8 cellular contexts compared by ENCODE assay signal in the genomic region with DNA sequence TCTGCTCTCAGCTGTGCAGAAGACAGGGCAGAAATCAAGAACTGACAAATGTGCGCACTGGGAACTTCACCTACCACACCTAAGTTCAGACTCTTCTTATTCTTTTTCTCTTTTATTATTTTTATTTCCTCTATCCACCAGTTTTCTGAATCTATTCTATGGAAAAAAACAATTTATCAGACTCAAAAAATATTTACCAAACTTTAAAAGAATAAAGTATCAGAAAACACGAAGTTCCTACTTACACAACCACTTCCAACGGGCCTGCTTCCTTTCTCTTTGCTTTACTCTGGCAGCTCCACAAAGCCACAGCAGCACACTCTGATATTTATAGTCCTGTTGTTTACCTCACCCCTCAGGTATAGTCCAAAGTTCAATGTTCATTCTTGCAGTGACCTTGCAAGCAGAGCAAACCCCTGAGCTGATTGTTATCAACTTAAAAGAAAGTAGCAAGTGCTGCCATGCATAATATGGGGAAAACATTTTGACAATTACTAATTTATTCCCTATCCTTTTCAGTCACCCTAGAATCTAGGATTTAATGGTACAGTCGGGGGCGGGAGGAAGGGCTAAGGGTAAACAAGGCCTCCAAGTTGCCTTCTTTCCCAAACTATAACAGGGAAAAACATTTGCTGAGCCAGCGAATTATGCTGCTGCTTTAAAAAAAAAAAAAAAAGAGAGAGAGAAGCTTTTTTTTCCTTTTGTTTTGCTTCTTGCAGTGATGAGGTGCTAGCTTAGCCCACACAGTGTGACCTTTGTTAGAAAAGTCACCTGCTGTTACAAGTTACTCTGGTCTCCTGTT. TPM values are rescaled to one million over a fixed set of nuclear protein-coding genes. Genes with fewer than 3 reads are reported as not detected.
DNase-seq lines count a peak whose midpoint lies in the region; ATAC-seq, FAIRE-seq and TF ChIP-seq lines count a peak whose summit lies in the region.

A gene with protein sequence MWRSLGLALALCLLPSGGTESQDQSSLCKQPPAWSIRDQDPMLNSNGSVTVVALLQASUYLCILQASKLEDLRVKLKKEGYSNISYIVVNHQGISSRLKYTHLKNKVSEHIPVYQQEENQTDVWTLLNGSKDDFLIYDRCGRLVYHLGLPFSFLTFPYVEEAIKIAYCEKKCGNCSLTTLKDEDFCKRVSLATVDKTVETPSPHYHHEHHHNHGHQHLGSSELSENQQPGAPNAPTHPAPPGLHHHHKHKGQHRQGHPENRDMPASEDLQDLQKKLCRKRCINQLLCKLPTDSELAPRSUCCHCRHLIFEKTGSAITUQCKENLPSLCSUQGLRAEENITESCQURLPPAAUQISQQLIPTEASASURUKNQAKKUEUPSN (minus strand): TSS at position 302 of the 802 bp plus-strand sequence. CDS start 3,539 bp downstream, outside the sequence.

- H4K5ac ChIP-seq in H1 (ENCODE audit: insufficient read length, low read depth, low read length), result peak within 1 kb of the TSS; percentile 74

- H3K9ac ChIP-seq in H1 (replicated peaks in 1 of 4; ENCODE audit: extremely low read depth in 1 of 4, low read depth in 3 of 4, low read length in 3 of 4), result peak within 1 kb of the TSS in 2 of 4 experiments; percentile 56 to 58; a peak in 1 of 7 replicates

- H3K4me1 ChIP-seq in CD8-positive, alpha-beta memory T cell (ENCODE audit: insufficient read depth, low read length), result no peaks in the 10 kb centered on the region
- H3K4me1 ChIP-seq in H1 (replicated peaks in 1 of 4; ENCODE audit: control insufficient read depth in 3 of 4, insufficient read depth in 4 of 4, low read length in 3 of 4) (peaks cover 7 to 13% (median 10%) of the 10 kb centered on the region in 4 experiments; a peak in 5 of 7 replicates), tibial nerve (peaks cover 0 to 40% (median 10%) of the 10 kb centered on the region in 4 donors)

- no peak within 1 kb of the TSS for H2BK5ac ChIP-seq in H1 (ENCODE audit: low read depth, low read length)

- intact Hi-C loops in lower leg skin (cut with DNase I; ENCODE audit: low total_unique reads), result no loop called here

- no peak within 1 kb of the TSS for H3K4me3 ChIP-seq in CD8-positive, alpha-beta memory T cell (ENCODE audit: low read length)
- H3K4me3 ChIP-seq in H1 (ENCODE audit: extremely low read depth in 1 of 4, insufficient read depth in 2 of 4, low read depth in 3 of 4, low read length in 4 of 4), result peak within 1 kb of the TSS; percentile 19 to 53 (median 28); a peak in 6 of 8 replicates
- peak within 1 kb of the TSS; percentile 53 for H3K4me3 ChIP-seq in lower leg skin (ENCODE audit: low read depth, poor library complexity, severe bottlenecking)
- H3K4me3 ChIP-seq in tibial nerve, result peak within 1 kb of the TSS; percentile 43 to 62 (median 55)

- no peaks in the 10 kb centered on the region for H3K36me3 Mint-ChIP-seq in CD8-positive, alpha-beta memory T cell
- no peaks in the 10 kb centered on the region for H3K36me3 Mint-ChIP-seq in stimulated activated naive B cell treated with anti-CD40 and anti-IgM and Interleukin-4, amounts not matched to agents 10 μg/mL and 1 μg/mL and 100 μg/mL, for 72 hours

- no peaks in the 10 kb centered on the region for H3K4me1 Mint-ChIP-seq in CD8-positive, alpha-beta memory T cell
- H3K4me1 Mint-ChIP-seq in stimulated activated naive B cell treated with anti-CD40 and anti-IgM and Interleukin-4, amounts not matched to agents 10 μg/mL and 1 μg/mL and 100 μg/mL, for 72 hours, result peaks cover 0 to 9% of the 10 kb centered on the region in 2 donors

- CTCF ChIA-PET in CD8-positive, alpha-beta memory T cell (lab: Charles Lee), result no interaction called here
- CTCF ChIA-PET in H1 (lab: Charles Lee; ENCODE audit: partially characterized antibody), result interaction anchor here (0.6 kb wide), 1 partner anchor 155 kb away, joined by 3 read pairs; no protein-coding TSS in a partner anchor

- H2BK20ac ChIP-seq in H1 (ENCODE audit: low read length), result no peak within 1 kb of the TSS

- no peaks in the 10 kb centered on the region for H4K20me1 ChIP-seq in H1 (replicated peaks in 1 of 2; ENCODE audit: control insufficient read depth in 1 of 2, insufficient read depth in 2 of 2, low read length in 2 of 2)

- ATAC-seq in stimulated activated naive B cell treated with anti-CD40 and anti-IgM and Interleukin-4, amounts not matched to agents 10 μg/mL and 1 μg/mL and 100 μg/mL, for 72 hours (replicated peaks), result no peak
- ATAC-seq in stimulated activated naive CD8-positive, alpha-beta T cell treated with anti-CD3 and anti-CD28 coated beads, Interleukin-15, Interleukin-2, amounts not matched to agents 100 U/mL and 50 U/mL, for 24 hours, result no peak

- H3K27me3 ChIP-seq in CD8-positive, alpha-beta memory T cell (ENCODE audit: insufficient read depth, low read length, poor library complexity, severe bottlenecking), result no peaks in the 10 kb centered on the region
- no peaks in the 10 kb centered on the region for H3K27me3 ChIP-seq in H1 (replicated peaks in 1 of 4; ENCODE audit: control insufficient read depth in 3 of 4, extremely low read depth in 1 of 4, insufficient read depth in 3 of 4, low read length in 3 of 4)
- H3K27me3 ChIP-seq in tibial nerve, result no peaks in the 10 kb centered on the region

- H2BK120ac ChIP-seq in H1 (replicated peaks; ENCODE audit: low read depth, low read length), result no peak within 1 kb of the TSS

- no peaks in the 10 kb centered on the region for H3K27me3 Mint-ChIP-seq in CD8-positive, alpha-beta memory T cell
- H3K27me3 Mint-ChIP-seq in stimulated activated naive B cell treated with anti-CD40 and anti-IgM and Interleukin-4, amounts not matched to agents 10 μg/mL and 1 μg/mL and 100 μg/mL, for 72 hours, result no peaks in the 10 kb centered on the region

- no peak within 1 kb of the TSS for H2BK12ac ChIP-seq in H1 (ENCODE audit: low read depth, low read length)

- TF ChIP-seq POLR2A in H1 (IDR thresholded peaks at IDR 0.05; ENCODE audit: control extremely low read depth in 1 of 2, low read depth in 2 of 2, low read length in 2 of 2) (peak in 1 of 2 experiments; percentile 84; a peak in 2 of 3 replicates), lower leg skin (IDR thresholded peaks at IDR 0.05) (peak in 1 of 2 donors; percentile 86), tibial nerve (IDR thresholded peaks at IDR 0.05) (peak; percentile 62 to 81)

- peak in 1 of 2 experiments; percentile 84; a peak in 1 of 3 replicates for TF ChIP-seq EP300 in H1 (IDR thresholded peaks at IDR 0.05; ENCODE audit: borderline replicate concordance in 1 of 2, low read depth in 2 of 2, low read length in 2 of 2)
- TF ChIP-seq EP300 in tibial nerve (IDR thresholded peaks at IDR 0.05), result peak; percentile 45 to 98

- no peak for DNase-seq in CD8-positive, alpha-beta memory T cell
- DNase-seq in NCI-H2107 (lab: John Stamatoyannopoulos, UW), result peak; percentile 61
- DNase-seq in H1 (ENCODE audit: low read depth in 1 of 2, low spot score in 2 of 2), result peak in 1 of 2 experiments; percentile 9
- peak; percentile 85 to 91 for DNase-seq in lower leg skin (ENCODE audit: low spot score in 2 of 2)
- peak; percentile 58 to 84 for DNase-seq in tibial nerve (ENCODE audit: low spot score in 2 of 2)
- DNase-seq in stimulated activated naive B cell treated with anti-CD40 and anti-IgM and Interleukin-4, amounts not matched to agents 10 μg/mL and 1 μg/mL and 100 μg/mL, for 72 hours, result no peak
- DNase-seq in stimulated activated naive CD8-positive, alpha-beta T cell treated with anti-CD3 and anti-CD28 coated beads, Interleukin-15, Interleukin-2, amounts not matched to agents 100 U/mL and 50 U/mL, for 24 hours, result no peak
- DNase-seq in EL, result no peak

- POLR2A ChIA-PET in CD8-positive, alpha-beta memory T cell (lab: Charles Lee), result no interaction called here
- POLR2A ChIA-PET in H1 (lab: Charles Lee; ENCODE audit: partially characterized antibody), result no interaction called here

- no peak within 1 kb of the TSS for H2BK15ac ChIP-seq in H1 (ENCODE audit: low read length)

- peak within 1 kb of the TSS; percentile 58 to 78 for H3K4me2 ChIP-seq in H1 (ENCODE audit: insufficient read depth in 1 of 2, low read depth in 2 of 2, low read length in 2 of 2)

- H3K14ac ChIP-seq in H1 (ENCODE audit: insufficient read length), result no peak within 1 kb of the TSS

- TF ChIP-seq CTCF in H1 (IDR thresholded peaks at IDR 0.05; ENCODE audit: control extremely low read depth in 1 of 3, insufficient read depth in 1 of 3, low read depth in 1 of 3, low read length in 3 of 3) (no peak), lower leg skin (IDR thresholded peaks at IDR 0.05) (no peak), tibial nerve (IDR thresholded peaks at IDR 0.05) (peak in 1 of 5 experiments; percentile 10)

- no peak for TF ChIP-seq RAD21 in H1 (IDR thresholded peaks at IDR 0.05 in 1 of 2, conservative IDR thresholded peaks at IDR 0.05 in 1 of 2; ENCODE audit: low read depth in 2 of 2, low read length in 2 of 2)

- no peak within 1 kb of the TSS for H3K56ac ChIP-seq in H1 (replicated peaks; ENCODE audit: insufficient read length, low read depth, low read length)

- no peak within 1 kb of the TSS for H2AK5ac ChIP-seq in H1 (ENCODE audit: low read depth, low read length)

- 27% methylated on average over 5 of the region's 6 CpGs; no CpG with 5 or more reads in 1 of the 2 experiments for WGBS in H1 (ENCODE audit: extremely low coverage in 1 of 2, insufficient coverage in 1 of 2, insufficient read length in 1 of 2, insufficient replicate concordance in 2 of 2, low coverage in 1 of 2, low lambda C conversion rate in 2 of 2, missing lambda C conversion rate in 1 of 2), 2 experiments
- WGBS in lower leg skin, 2 donors, result 4 to 7% methylated on average over 6 of the region's 6 CpGs
- WGBS in tibial nerve, 2 donors, result 2 to 3% methylated on average over 6 of the region's 6 CpGs

- H3K79me2 ChIP-seq in H1 (ENCODE audit: control insufficient read depth in 1 of 2, insufficient read depth in 2 of 2, low read length in 2 of 2), result peaks cover 0 to 6% of the 10 kb centered on the region in 2 experiments; a peak in 1 of 4 replicates

- H3K9me3 Mint-ChIP-seq in CD8-positive, alpha-beta memory T cell, result no peaks in the 10 kb centered on the region
- H3K9me3 Mint-ChIP-seq in stimulated activated naive B cell treated with anti-CD40 and anti-IgM and Interleukin-4, amounts not matched to agents 10 μg/mL and 1 μg/mL and 100 μg/mL, for 72 hours, result no peaks in the 10 kb centered on the region

- H3K23ac ChIP-seq in H1 (ENCODE audit: insufficient read length), result no peak within 1 kb of the TSS

- no peak within 1 kb of the TSS; the same call in 1 of the 2 replicates for H3K18ac ChIP-seq in H1 (ENCODE audit: extremely low read depth, low read length)

- no peak within 1 kb of the TSS for H4K91ac ChIP-seq in H1 (replicated peaks; ENCODE audit: insufficient read length, low read length)

- no peaks in the 10 kb centered on the region for H3K79me1 ChIP-seq in H1 (ENCODE audit: low read depth, low read length)

- H3K27ac Mint-ChIP-seq in CD8-positive, alpha-beta memory T cell, result peak within 1 kb of the TSS in 2 of 8 donors; percentile 23 to 75
- no peak within 1 kb of the TSS for H3K27ac Mint-ChIP-seq in stimulated activated naive B cell treated with anti-CD40 and anti-IgM and Interleukin-4, amounts not matched to agents 10 μg/mL and 1 μg/mL and 100 μg/mL, for 72 hours

- H3K36me3 ChIP-seq in CD8-positive, alpha-beta memory T cell (ENCODE audit: insufficient read depth, low read length), result no peaks in the 10 kb centered on the region
- peaks cover 0 to 2% (median 0%) of the 10 kb centered on the region in 4 experiments; a peak in 1 of 8 replicates for H3K36me3 ChIP-seq in H1 (ENCODE audit: control insufficient read depth in 2 of 4, insufficient read depth in 4 of 4, low read length in 3 of 4)
- peaks cover 0 to 19% (median 0%) of the 10 kb centered on the region in 3 donors for H3K36me3 ChIP-seq in tibial nerve

- no peaks in the 10 kb centered on the region for H3K23me2 ChIP-seq in H1 (ENCODE audit: low read depth, low read length)

- FAIRE-seq in H1 (lab: Jason Lieb, UNC), result peak; percentile 87

- H3K4me3 Mint-ChIP-seq in CD8-positive, alpha-beta memory T cell, result no peak within 1 kb of the TSS
- H3K4me3 Mint-ChIP-seq in stimulated activated naive B cell treated with anti-CD40 and anti-IgM and Interleukin-4, amounts not matched to agents 10 μg/mL and 1 μg/mL and 100 μg/mL, for 72 hours, result no peak within 1 kb of the TSS

- H3K9me3 ChIP-seq in CD8-positive, alpha-beta memory T cell (ENCODE audit: low read length), result no peaks in the 10 kb centered on the region
- H3K9me3 ChIP-seq in H1 (ENCODE audit: insufficient read depth in 2 of 2, low read depth in 1 of 2, low read length in 1 of 2) (no peaks in the 10 kb centered on the region), tibial nerve (no peaks in the 10 kb centered on the region)

- H4K8ac ChIP-seq in H1 (ENCODE audit: extremely low read depth, insufficient read depth, low read length), result no peak within 1 kb of the TSS

- peak within 1 kb of the TSS; percentile 93 for H2AFZ ChIP-seq in H1 (ENCODE audit: low read length)

- peak within 1 kb of the TSS; percentile 16 for H3K27ac ChIP-seq in CD8-positive, alpha-beta memory T cell (ENCODE audit: low read depth, low read length)
- H3K27ac ChIP-seq in H1 (ENCODE audit: low read depth, low read length) (peak within 1 kb of the TSS; percentile 56; the same call in 1 of the 2 replicates), tibial nerve (peak within 1 kb of the TSS; percentile 74 to 93 (median 88))

- no peak within 1 kb of the TSS for H3K4ac ChIP-seq in H1 (replicated peaks; ENCODE audit: insufficient read length, low read depth, low read length)

RNA-seq across cellular contexts. Expression of the gene that starts here (rescaled TPM):
- 1 to 10 TPM in 1 of 2 experiments, under 1 TPM in 1; 0.75 to 1.2 TPM for total RNA-seq in CD8-positive, alpha-beta memory T cell
- polyA plus RNA-seq in CD8-positive, alpha-beta memory T cell, result not detected
- 17.0 and 19.4 TPM in 2 replicates for total RNA-seq in H1 (2021; fragmentation: NEBNext Ultra II Directional; extraction: Animal tissue kit (Norgen Biotek cat#: 25700))
- polyA plus RNA-seq in H1 (2011; rRNA removed), result 4.9 and 5.5 TPM in 2 replicates
- polyA plus RNA-seq in H1 (2011; cell fraction: cytosol; rRNA removed), result 8.5 TPM
- polyA plus RNA-seq in H1 (2011; cell fraction: nucleus; rRNA removed), result 6.1 TPM
- 9.6 to 15.1 TPM (median 11.2 TPM) in 4 replicates for polyA plus RNA-seq in H1 (2012, experiment 1 of 2)
- 2.6 TPM for polyA plus RNA-seq in H1 (2012, experiment 2 of 2)
- polyA plus RNA-seq in H1 (2013, experiment 1 of 2), result 8.4 TPM
- 8.9 TPM for polyA plus RNA-seq in H1 (2013, experiment 2 of 2)
- polyA minus RNA-seq in H1 (2011; rRNA and poly(A)+ RNA removed), result 10.4 and 11.3 TPM in 2 replicates
- polyA minus RNA-seq in H1 (2011; cell fraction: cytosol; rRNA and poly(A)+ RNA removed), result 7.8 TPM
- polyA minus RNA-seq in H1 (2011; cell fraction: nucleus; rRNA and poly(A)+ RNA removed), result 15.9 TPM
- 100 to 1,000 TPM; 217 to 311 (median 223) TPM for total RNA-seq in lower leg skin
- 100 to 1,000 TPM; 323 to 965 (median 866) TPM for total RNA-seq in tibial nerve

Comparison
In these comparisons a context has a peak if more than half of its experiments do, and no peak if none do; other contexts are left out.
1. RNA of the gene that starts here (total RNA-seq): 323 to 965 TPM in tibial nerve and 217 to 311 TPM in lower leg skin; 17.0 to 19.4 TPM in H1 and 0.75 to 1.2 TPM in CD8-positive, alpha-beta memory T cell; every median in the first group is over 10 times any median in the second.
2. DNase-seq: peak in NCI-H2107 (single experiment), lower leg skin (2 of 2) and tibial nerve (2 of 2); none in CD8-positive, alpha-beta memory T cell (0 of 5), stimulated activated naive B cell treated with anti-CD40 and anti-IgM and Interleukin-4, amounts not matched to agents 10 μg/mL and 1 μg/mL and 100 μg/mL, for 72 hours (single experiment), stimulated activated naive CD8-positive, alpha-beta T cell treated with anti-CD3 and anti-CD28 coated beads, Interleukin-15, Interleukin-2, amounts not matched to agents 100 U/mL and 50 U/mL, for 24 hours (single experiment) and EL (single experiment).
3. H3K27ac ChIP-seq: peak in every context shown above with its lines; median percentile 88 in tibial nerve; 56 in H1; 16 in CD8-positive, alpha-beta memory T cell.